In genomic region chr14:65432361-65432948, GRCh38 we compare ENCODE assay signal across 1 cellular context.
TF ChIP-seq lines count a peak whose summit lies in the region.

No MANE protein-coding gene starts in this region.

TF ChIP-seq in K562, 482 proteins besides CTCF, POLR2A, EP300 and RAD21 (continued from another document):
- no peak for TF ChIP-seq REST (CRISPR knock-in tag; IDR thresholded peaks at IDR 0.05; ENCODE audit: low read depth)
- TF ChIP-seq ZNF311 (CRISPR knock-in tag; IDR thresholded peaks at IDR 0.05): peak; percentile 83; the same call in 1 of the 2 replicates
- TF ChIP-seq ZNF592 (IDR thresholded peaks at IDR 0.05): peak; percentile 50; the same call in 1 of the 2 replicates
- no peak for TF ChIP-seq LCOR (CRISPR knock-in tag; IDR thresholded peaks at IDR 0.05)
- TF ChIP-seq ID3 (CRISPR knock-in tag; IDR thresholded peaks at IDR 0.05): no peak
- TF ChIP-seq ID3 (tag; IDR thresholded peaks at IDR 0.05): peak; percentile 62; the same call in 1 of the 2 replicates
- no peak for TF ChIP-seq NR4A1 (CRISPR knock-in tag; IDR thresholded peaks at IDR 0.05)
- peak; percentile 77 for TF ChIP-seq NR4A1 (tag; IDR thresholded peaks at IDR 0.05)
